1 cellular context compared by ENCODE assay signal in the genomic region with DNA sequence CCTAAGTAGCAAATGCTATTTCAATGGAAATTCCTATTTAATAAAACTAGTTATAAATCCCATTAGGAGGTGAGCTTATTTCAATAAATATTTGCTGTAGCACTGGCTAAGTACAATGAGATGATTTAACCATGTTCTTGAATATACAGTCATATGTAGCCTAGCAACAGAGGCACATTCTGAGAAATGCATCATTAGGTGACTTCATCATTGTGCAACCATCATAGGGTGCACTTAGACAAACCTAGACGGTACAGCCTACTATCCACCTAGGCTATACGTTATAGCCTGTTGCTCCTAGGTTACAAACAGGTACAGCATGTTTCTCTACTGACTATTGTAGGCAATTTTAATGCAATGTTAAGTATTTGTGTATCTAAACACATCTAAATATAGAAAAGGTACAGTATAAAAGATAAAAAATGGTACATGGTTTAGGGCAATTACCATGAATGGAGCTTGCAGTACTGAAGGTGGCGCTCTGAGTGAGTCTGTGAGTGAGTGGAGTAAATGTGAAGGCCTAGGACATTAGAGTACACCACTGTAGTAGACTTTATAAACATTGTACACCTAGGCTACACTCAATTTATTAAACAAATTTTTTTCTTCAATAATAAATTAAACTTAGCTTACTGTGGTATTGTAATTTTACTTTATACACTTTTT.
TF ChIP-seq lines count a peak whose summit lies in the region.

No MANE protein-coding gene starts in this region.

TF ChIP-seq in H1, 55 proteins besides CTCF, POLR2A, EP300 and RAD21 (continued from another document):
- TF ChIP-seq, protein P1, sequence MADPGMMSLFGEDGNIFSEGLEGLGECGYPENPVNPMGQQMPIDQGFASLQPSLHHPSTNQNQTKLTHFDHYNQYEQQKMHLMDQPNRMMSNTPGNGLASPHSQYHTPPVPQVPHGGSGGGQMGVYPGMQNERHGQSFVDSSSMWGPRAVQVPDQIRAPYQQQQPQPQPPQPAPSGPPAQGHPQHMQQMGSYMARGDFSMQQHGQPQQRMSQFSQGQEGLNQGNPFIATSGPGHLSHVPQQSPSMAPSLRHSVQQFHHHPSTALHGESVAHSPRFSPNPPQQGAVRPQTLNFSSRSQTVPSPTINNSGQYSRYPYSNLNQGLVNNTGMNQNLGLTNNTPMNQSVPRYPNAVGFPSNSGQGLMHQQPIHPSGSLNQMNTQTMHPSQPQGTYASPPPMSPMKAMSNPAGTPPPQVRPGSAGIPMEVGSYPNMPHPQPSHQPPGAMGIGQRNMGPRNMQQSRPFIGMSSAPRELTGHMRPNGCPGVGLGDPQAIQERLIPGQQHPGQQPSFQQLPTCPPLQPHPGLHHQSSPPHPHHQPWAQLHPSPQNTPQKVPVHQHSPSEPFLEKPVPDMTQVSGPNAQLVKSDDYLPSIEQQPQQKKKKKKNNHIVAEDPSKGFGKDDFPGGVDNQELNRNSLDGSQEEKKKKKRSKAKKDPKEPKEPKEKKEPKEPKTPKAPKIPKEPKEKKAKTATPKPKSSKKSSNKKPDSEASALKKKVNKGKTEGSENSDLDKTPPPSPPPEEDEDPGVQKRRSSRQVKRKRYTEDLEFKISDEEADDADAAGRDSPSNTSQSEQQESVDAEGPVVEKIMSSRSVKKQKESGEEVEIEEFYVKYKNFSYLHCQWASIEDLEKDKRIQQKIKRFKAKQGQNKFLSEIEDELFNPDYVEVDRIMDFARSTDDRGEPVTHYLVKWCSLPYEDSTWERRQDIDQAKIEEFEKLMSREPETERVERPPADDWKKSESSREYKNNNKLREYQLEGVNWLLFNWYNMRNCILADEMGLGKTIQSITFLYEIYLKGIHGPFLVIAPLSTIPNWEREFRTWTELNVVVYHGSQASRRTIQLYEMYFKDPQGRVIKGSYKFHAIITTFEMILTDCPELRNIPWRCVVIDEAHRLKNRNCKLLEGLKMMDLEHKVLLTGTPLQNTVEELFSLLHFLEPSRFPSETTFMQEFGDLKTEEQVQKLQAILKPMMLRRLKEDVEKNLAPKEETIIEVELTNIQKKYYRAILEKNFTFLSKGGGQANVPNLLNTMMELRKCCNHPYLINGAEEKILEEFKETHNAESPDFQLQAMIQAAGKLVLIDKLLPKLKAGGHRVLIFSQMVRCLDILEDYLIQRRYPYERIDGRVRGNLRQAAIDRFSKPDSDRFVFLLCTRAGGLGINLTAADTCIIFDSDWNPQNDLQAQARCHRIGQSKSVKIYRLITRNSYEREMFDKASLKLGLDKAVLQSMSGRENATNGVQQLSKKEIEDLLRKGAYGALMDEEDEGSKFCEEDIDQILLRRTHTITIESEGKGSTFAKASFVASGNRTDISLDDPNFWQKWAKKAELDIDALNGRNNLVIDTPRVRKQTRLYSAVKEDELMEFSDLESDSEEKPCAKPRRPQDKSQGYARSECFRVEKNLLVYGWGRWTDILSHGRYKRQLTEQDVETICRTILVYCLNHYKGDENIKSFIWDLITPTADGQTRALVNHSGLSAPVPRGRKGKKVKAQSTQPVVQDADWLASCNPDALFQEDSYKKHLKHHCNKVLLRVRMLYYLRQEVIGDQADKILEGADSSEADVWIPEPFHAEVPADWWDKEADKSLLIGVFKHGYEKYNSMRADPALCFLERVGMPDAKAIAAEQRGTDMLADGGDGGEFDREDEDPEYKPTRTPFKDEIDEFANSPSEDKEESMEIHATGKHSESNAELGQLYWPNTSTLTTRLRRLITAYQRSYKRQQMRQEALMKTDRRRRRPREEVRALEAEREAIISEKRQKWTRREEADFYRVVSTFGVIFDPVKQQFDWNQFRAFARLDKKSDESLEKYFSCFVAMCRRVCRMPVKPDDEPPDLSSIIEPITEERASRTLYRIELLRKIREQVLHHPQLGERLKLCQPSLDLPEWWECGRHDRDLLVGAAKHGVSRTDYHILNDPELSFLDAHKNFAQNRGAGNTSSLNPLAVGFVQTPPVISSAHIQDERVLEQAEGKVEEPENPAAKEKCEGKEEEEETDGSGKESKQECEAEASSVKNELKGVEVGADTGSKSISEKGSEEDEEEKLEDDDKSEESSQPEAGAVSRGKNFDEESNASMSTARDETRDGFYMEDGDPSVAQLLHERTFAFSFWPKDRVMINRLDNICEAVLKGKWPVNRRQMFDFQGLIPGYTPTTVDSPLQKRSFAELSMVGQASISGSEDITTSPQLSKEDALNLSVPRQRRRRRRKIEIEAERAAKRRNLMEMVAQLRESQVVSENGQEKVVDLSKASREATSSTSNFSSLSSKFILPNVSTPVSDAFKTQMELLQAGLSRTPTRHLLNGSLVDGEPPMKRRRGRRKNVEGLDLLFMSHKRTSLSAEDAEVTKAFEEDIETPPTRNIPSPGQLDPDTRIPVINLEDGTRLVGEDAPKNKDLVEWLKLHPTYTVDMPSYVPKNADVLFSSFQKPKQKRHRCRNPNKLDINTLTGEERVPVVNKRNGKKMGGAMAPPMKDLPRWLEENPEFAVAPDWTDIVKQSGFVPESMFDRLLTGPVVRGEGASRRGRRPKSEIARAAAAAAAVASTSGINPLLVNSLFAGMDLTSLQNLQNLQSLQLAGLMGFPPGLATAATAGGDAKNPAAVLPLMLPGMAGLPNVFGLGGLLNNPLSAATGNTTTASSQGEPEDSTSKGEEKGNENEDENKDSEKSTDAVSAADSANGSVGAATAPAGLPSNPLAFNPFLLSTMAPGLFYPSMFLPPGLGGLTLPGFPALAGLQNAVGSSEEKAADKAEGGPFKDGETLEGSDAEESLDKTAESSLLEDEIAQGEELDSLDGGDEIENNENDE (IDR thresholded peaks at IDR 0.05; ENCODE audit: insufficient replicate concordance, low read length): no peak
- TF ChIP-seq EZH2 (IDR thresholded peaks at IDR 0.05; ENCODE audit: low read depth, low read length, severe bottlenecking): no peak
